34 cellular contexts compared by ENCODE assay signal in genomic region chr10:75623310-75623940, GRCh38.
DNase-seq lines count a peak whose midpoint lies in the region; ATAC-seq and TF ChIP-seq lines count a peak whose summit lies in the region.
"Had no signal": no experiment of that assay in that cellular context is flagged by ENCODE, and none has a peak within 500 bp of the region (broad histone marks: within the 10 kb centered on the region; RNA-seq: fewer than 3 reads in every experiment).

No MANE protein-coding gene starts in this region.

- H3K36me3 Mint-ChIP-seq in WTC11 = no peaks in the 10 kb centered on the region
- H3K36me3 Mint-ChIP-seq: activated naive CD8-positive, alpha-beta T cell treated with anti-CD3 and anti-CD28 coated beads for 36 hours; naive B cell had no signal

- ATAC-seq in WTC11 = peak; percentile 58
- ATAC-seq in sciatic nerve = peak; percentile 32
- ATAC-seq: stimulated activated naive CD8-positive, alpha-beta T cell treated with anti-CD3 and anti-CD28 coated beads, Interleukin-15, Interleukin-2, amounts not matched to agents 100 U/mL and 50 U/mL, for 24 hours had no signal

- no peak overlapping the region for H3K27ac Mint-ChIP-seq in WTC11
- H3K27ac Mint-ChIP-seq: activated B cell treated with CpG ODN at 0.5 μM for 24 hours; activated naive CD8-positive, alpha-beta T cell treated with anti-CD3 and anti-CD28 coated beads for 36 hours; activated T-cell treated with anti-CD3 and anti-CD28 coated beads, Interleukin-2, amount 50 U/mL, for 24 hours; CD14-positive monocyte; H9; naive B cell had no signal

- H3K9ac ChIP-seq in colonic mucosa (ENCODE audit: low read depth in 2 of 2, low read length in 2 of 2) = no peak overlapping the region

- H3K27ac ChIP-seq in colonic mucosa = no peak overlapping the region
- H3K27ac ChIP-seq: left ventricle myocardium inferior, SJCRH30, spleen, testis had no signal

- POLR2A ChIA-PET in WTC11 (lab: Charles Lee) = interaction anchor here (1.0 kb wide), 1 partner anchor 194 kb away, joined by 4 read pairs; no protein-coding TSS in a partner anchor

- no peaks in the 10 kb centered on the region for H3K27me3 ChIP-seq in colonic mucosa
- H3K27me3 ChIP-seq: ovary, SJCRH30, spleen, testis had no signal

- H3K9me3 ChIP-seq in colonic mucosa = no peaks in the 10 kb centered on the region
- H3K9me3 ChIP-seq: Caco-2, left ventricle myocardium inferior, ovary, SJCRH30, spleen, testis had no signal

- DNase-seq in NCI-H1417 (lab: John Stamatoyannopoulos, UW) (peak in 2 of 3 experiments; percentile 30 to 48), NCI-H1417 treated with DMSO at 0.1 percent for 48 hours (lab: John Stamatoyannopoulos, UW) (no peak), WTC11 (ENCODE audit: low spot score) (no peak), medulla oblongata (ENCODE audit: extremely low spot score) (peak; percentile 41), sciatic nerve (ENCODE audit: low spot score) (no peak), retina (no peak), AG08395 (ENCODE audit: low spot score) (no peak), colonic mucosa (no peak)
- DNase-seq: 8988T; activated B cell treated with CpG ODN at 0.5 μM for 24 hours; activated CD4-positive, alpha-beta T cell treated with anti-CD3 and anti-CD28 coated beads, Interleukin-2, amount 50 U/mL, for 1 hour; activated effector memory CD4-positive, alpha-beta T cell treated with anti-CD3 and anti-CD28 coated beads, Interleukin-2, amount 50 U/mL, for 16 hours; activated naive CD8-positive, alpha-beta T cell treated with anti-CD3 and anti-CD28 coated beads for 36 hours; activated T-cell treated with anti-CD3 and anti-CD28 coated beads, Interleukin-2, amount 50 U/mL, for 24 hours; aorta; Caco-2; DMS53; effector CD8-positive, alpha-beta T cell; glutamatergic neuron; H9; left ventricle myocardium inferior; midbrain; MV-4-11; naive B cell; NCI-H2029; NCI-H2227 treated with DMSO at 0.1 percent for 48 hours; NCI-H774; ovary; SJCRH30; spleen; stimulated activated CD4-positive, alpha-beta T cell treated with anti-CD3 and anti-CD28 coated beads, Interleukin-2, amount 100 ng/mL, for 24 hours; stimulated activated naive CD8-positive, alpha-beta T cell treated with anti-CD3 and anti-CD28 coated beads, Interleukin-15, Interleukin-2, amounts not matched to agents 100 U/mL and 50 U/mL, for 24 hours; testis had no signal

- intact Hi-C loops in sciatic nerve (cut with DNase I) = no loop called here
- intact Hi-C loops in colonic mucosa (cut with DNase I) = no loop called here

- H3K4me3 ChIP-seq in colonic mucosa = no peak overlapping the region
- H3K4me3 ChIP-seq: left ventricle myocardium inferior, ovary, SJCRH30, spleen, testis had no signal

- H3K4me1 ChIP-seq in colonic mucosa = no peaks in the 10 kb centered on the region
- H3K4me1 ChIP-seq: Caco-2, left ventricle myocardium inferior, SJCRH30, spleen, testis had no signal

- no peaks in the 10 kb centered on the region for H3K9me3 Mint-ChIP-seq in WTC11
- H3K9me3 Mint-ChIP-seq: activated B cell treated with CpG ODN at 0.5 μM for 24 hours; activated naive CD8-positive, alpha-beta T cell treated with anti-CD3 and anti-CD28 coated beads for 36 hours; activated T-cell treated with anti-CD3 and anti-CD28 coated beads, Interleukin-2, amount 50 U/mL, for 24 hours; CD14-positive monocyte; H9 had no signal

- H3K4me3 Mint-ChIP-seq in WTC11 = no peak overlapping the region
- H3K4me3 Mint-ChIP-seq: activated B cell treated with CpG ODN at 0.5 μM for 24 hours; activated naive CD8-positive, alpha-beta T cell treated with anti-CD3 and anti-CD28 coated beads for 36 hours; activated T-cell treated with anti-CD3 and anti-CD28 coated beads, Interleukin-2, amount 50 U/mL, for 24 hours; CD14-positive monocyte; H9; naive B cell had no signal

- peaks cover 6% of the 10 kb centered on the region for H3K4me1 Mint-ChIP-seq in WTC11
- H3K4me1 Mint-ChIP-seq: activated B cell treated with CpG ODN at 0.5 μM for 24 hours; activated naive CD8-positive, alpha-beta T cell treated with anti-CD3 and anti-CD28 coated beads for 36 hours; naive B cell had no signal

- H3K36me3 ChIP-seq in colonic mucosa = no peaks in the 10 kb centered on the region
- H3K36me3 ChIP-seq: left ventricle myocardium inferior, ovary, SJCRH30, spleen had no signal

- H3K27me3 Mint-ChIP-seq in WTC11 (ENCODE audit: low read depth) = peaks cover 7% of the 10 kb centered on the region

- no peak for TF ChIP-seq CTCF in WTC11 (IDR thresholded peaks at IDR 0.05)
- no peak for TF ChIP-seq CTCF in colonic mucosa (IDR thresholded peaks at IDR 0.05)

- CTCF ChIA-PET in WTC11 (lab: Charles Lee) = interaction anchor here (0.5 to 1.4 kb wide), 4 partner anchors 28 to 413 kb away, joined by 3 to 4 read pairs (median 4); partner anchors contain the start of gene ZNF503

TF ChIP-seq in WTC11, 78 proteins besides CTCF, POLR2A, EP300 and RAD21:
- TF ChIP-seq ATF1 (CRISPR knock-in tag; IDR thresholded peaks at IDR 0.05) = no peak
- TF ChIP-seq CBFB (CRISPR knock-in tag; IDR thresholded peaks at IDR 0.05; ENCODE audit: low read depth) = no peak
- no peak for TF ChIP-seq NFE2L1 (CRISPR knock-in tag; IDR thresholded peaks at IDR 0.05)
- TF ChIP-seq RELA (CRISPR knock-in tag; IDR thresholded peaks at IDR 0.05; ENCODE audit: borderline replicate concordance) = no peak
- no peak for TF ChIP-seq USF1 (CRISPR knock-in tag; IDR thresholded peaks at IDR 0.05)
- TF ChIP-seq ZNF219 (CRISPR knock-in tag; IDR thresholded peaks at IDR 0.05; ENCODE audit: borderline replicate concordance) = no peak
- TF ChIP-seq ELF4 (CRISPR knock-in tag; IDR thresholded peaks at IDR 0.05; ENCODE audit: low read depth) = no peak
- TF ChIP-seq ZNF232 (CRISPR knock-in tag; IDR thresholded peaks at IDR 0.05) = no peak
- TF ChIP-seq NR2C2 (CRISPR knock-in tag; IDR thresholded peaks at IDR 0.05) = no peak
- TF ChIP-seq PRRX2 (CRISPR knock-in tag; IDR thresholded peaks at IDR 0.05) = no peak
- TF ChIP-seq, protein P1, sequence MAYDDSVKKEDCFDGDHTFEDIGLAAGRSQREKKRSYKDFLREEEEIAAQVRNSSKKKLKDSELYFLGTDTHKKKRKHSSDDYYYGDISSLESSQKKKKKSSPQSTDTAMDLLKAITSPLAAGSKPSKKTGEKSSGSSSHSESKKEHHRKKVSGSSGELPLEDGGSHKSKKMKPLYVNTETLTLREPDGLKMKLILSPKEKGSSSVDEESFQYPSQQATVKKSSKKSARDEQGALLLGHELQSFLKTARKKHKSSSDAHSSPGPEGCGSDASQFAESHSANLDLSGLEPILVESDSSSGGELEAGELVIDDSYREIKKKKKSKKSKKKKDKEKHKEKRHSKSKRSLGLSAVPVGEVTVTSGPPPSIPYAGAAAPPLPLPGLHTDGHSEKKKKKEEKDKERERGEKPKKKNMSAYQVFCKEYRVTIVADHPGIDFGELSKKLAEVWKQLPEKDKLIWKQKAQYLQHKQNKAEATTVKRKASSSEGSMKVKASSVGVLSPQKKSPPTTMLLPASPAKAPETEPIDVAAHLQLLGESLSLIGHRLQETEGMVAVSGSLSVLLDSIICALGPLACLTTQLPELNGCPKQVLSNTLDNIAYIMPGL (CRISPR knock-in tag; IDR thresholded peaks at IDR 0.05) = no peak
- TF ChIP-seq TP53 (CRISPR knock-in tag; IDR thresholded peaks at IDR 0.05) = no peak
- TF ChIP-seq MXD4 (CRISPR knock-in tag; IDR thresholded peaks at IDR 0.05; ENCODE audit: borderline replicate concordance) = no peak
- TF ChIP-seq TEAD1 (CRISPR knock-in tag; IDR thresholded peaks at IDR 0.05) = no peak
- TF ChIP-seq EMX1 (CRISPR knock-in tag; IDR thresholded peaks at IDR 0.05) = no peak
- TF ChIP-seq SMAD3 (CRISPR knock-in tag; IDR thresholded peaks at IDR 0.05; ENCODE audit: borderline replicate concordance) = no peak
- TF ChIP-seq ZNF121 (CRISPR knock-in tag; IDR thresholded peaks at IDR 0.05) = no peak
- TF ChIP-seq SP1 (CRISPR knock-in tag; conservative IDR thresholded peaks at IDR 0.05) = no peak
- no peak for TF ChIP-seq ZBTB21 (CRISPR knock-in tag; IDR thresholded peaks at IDR 0.05; ENCODE audit: borderline replicate concordance)
- no peak for TF ChIP-seq ZNF671 (CRISPR knock-in tag; IDR thresholded peaks at IDR 0.05)

Comparison
In these comparisons a context has a peak if more than half of its experiments do, and no peak if none do; other contexts are left out.
1. DNase-seq: peak in NCI-H1417 (2 of 3) and medulla oblongata (single experiment); none in NCI-H1417 treated with DMSO at 0.1 percent for 48 hours (single experiment), WTC11 (single experiment), sciatic nerve (single experiment), retina (single experiment), AG08395 (single experiment) and colonic mucosa (single experiment).